11 cellular contexts compared by ENCODE assay signal in the genomic region with DNA sequence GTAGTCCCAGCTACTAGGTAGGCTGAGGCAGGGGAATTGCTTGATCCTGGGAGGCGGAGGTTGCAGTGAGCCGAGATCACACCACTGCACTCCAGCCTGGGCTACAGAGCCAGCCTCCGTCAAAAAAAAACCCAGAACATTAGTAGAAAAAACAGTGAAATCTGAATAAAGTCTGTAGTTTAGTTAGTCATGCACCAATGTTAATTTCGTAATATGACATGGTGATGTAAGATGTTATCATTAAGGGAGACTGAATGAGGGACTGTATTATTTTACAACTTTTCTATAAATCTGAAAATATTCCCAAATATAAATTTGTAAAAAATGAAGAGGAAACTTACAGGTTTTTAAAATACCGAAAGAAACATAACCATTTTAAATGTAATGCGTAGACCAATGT.
DNase-seq lines count a peak whose midpoint lies in the region; ATAC-seq and TF ChIP-seq lines count a peak whose summit lies in the region.
"Had no signal": no experiment of that assay in that cellular context is flagged by ENCODE, and none has a peak within 500 bp of the region (broad histone marks: within the 10 kb centered on the region; RNA-seq: fewer than 3 reads in every experiment).

No MANE protein-coding gene starts in this region.

- peaks cover 4% of the 10 kb centered on the region for H3K9me3 Mint-ChIP-seq in nephron progenitor cell
- H3K9me3 Mint-ChIP-seq: stimulated activated effector memory CD8-positive, alpha-beta T cell treated with anti-CD3 and anti-CD28 coated beads, Interleukin-12 subunit alpha, Interleukin-12 subunit beta, amount 100 ng/mL, for 72 hours had no signal

- peak overlapping the region; percentile 95 for H3K4me3 Mint-ChIP-seq in nephron progenitor cell

- peak; percentile 21 for DNase-seq in AG08396 (ENCODE audit: low spot score)
- peak; percentile 36 for DNase-seq in HS-5 (ENCODE audit: low read depth)
- DNase-seq in cerebellar cortex (ENCODE audit: low spot score) = peak; percentile 9
- no peak for DNase-seq in nephron progenitor cell
- no peak for DNase-seq in SW 1271 (lab: John Stamatoyannopoulos, UW)
- no peak for DNase-seq in Kasumi-1 (lab: John Stamatoyannopoulos, UW)
- DNase-seq: retina had no signal

- H3K27ac Mint-ChIP-seq in nephron progenitor cell = no peak overlapping the region
- H3K27ac Mint-ChIP-seq: activated naive CD8-positive, alpha-beta T cell; stimulated activated effector memory CD8-positive, alpha-beta T cell treated with anti-CD3 and anti-CD28 coated beads, Interleukin-12 subunit alpha, Interleukin-12 subunit beta, amount 100 ng/mL, for 72 hours had no signal

- ATAC-seq in HG03432 (IDR thresholded peaks at IDR 0.05; ENCODE audit: unreplicated experiment) (no peak), HG02759 (IDR thresholded peaks at IDR 0.05; ENCODE audit: unreplicated experiment) (no peak)
- ATAC-seq: stimulated activated effector memory CD8-positive, alpha-beta T cell treated with anti-CD3 and anti-CD28 coated beads, Interleukin-12 subunit alpha, Interleukin-12 subunit beta, amount 100 ng/mL, for 72 hours had no signal

- TF ChIP-seq CTCF in nephron progenitor cell (IDR thresholded peaks at IDR 0.05) = no peak

- H3K36me3 Mint-ChIP-seq in nephron progenitor cell (ENCODE audit: low read depth) = peaks cover 47% of the 10 kb centered on the region

- peaks cover 39% of the 10 kb centered on the region for H3K4me1 Mint-ChIP-seq in nephron progenitor cell

- peaks cover 5% of the 10 kb centered on the region for H3K27me3 Mint-ChIP-seq in nephron progenitor cell (ENCODE audit: low read depth, poor library complexity)

Comparison
In these comparisons a context has a peak if more than half of its experiments do, and no peak if none do; other contexts are left out.
1. DNase-seq: peak in AG08396 (single experiment), HS-5 (single experiment) and cerebellar cortex (single experiment); none in nephron progenitor cell (single experiment), SW 1271 (0 of 2) and Kasumi-1 (0 of 2).